ENCODE assay signal across 13 cellular contexts in genomic region chr3:155231792-155232191, GRCh38.
A peak's percentile ranks its signal among the peaks of the same experiment; 100 is the strongest.
DNase-seq lines count a peak whose midpoint lies in the region; ATAC-seq and FAIRE-seq lines count a peak whose summit lies in the region.
"Had no signal": no experiment of that assay in that cellular context is flagged by ENCODE, and none has a peak within 500 bp of the region (broad histone marks: within the 10 kb centered on the region; RNA-seq: fewer than 3 reads in every experiment).

No MANE protein-coding gene starts in this region.

- FAIRE-seq in small intestine (lab: Jason Lieb, UNC): no peak
- FAIRE-seq: endothelial cell of umbilical vein had no signal

- no peaks in the 10 kb centered on the region for H3K79me2 ChIP-seq in ACC112 (ENCODE audit: control insufficient read depth, insufficient read depth, low read length, unreplicated experiment)

- no peaks in the 10 kb centered on the region; the same call in 1 of the 2 replicates for H3K36me3 ChIP-seq in ACC112 (ENCODE audit: insufficient read depth, low read length)
- no peaks in the 10 kb centered on the region for H3K36me3 ChIP-seq in small intestine (ENCODE audit: control insufficient read depth in 2 of 2, insufficient read depth in 2 of 2, low read length in 2 of 2)
- H3K36me3 ChIP-seq: neutrophil, upper lobe of left lung had no signal

- H3K4me1 ChIP-seq in ACC112 (ENCODE audit: control insufficient read depth, insufficient read depth, low read length, unreplicated experiment) (peaks cover 38% of the 10 kb centered on the region), small intestine (ENCODE audit: control insufficient read depth in 2 of 2, insufficient read depth in 1 of 2, low read depth in 1 of 2, low read length in 1 of 2) (no peaks in the 10 kb centered on the region)
- H3K4me1 ChIP-seq: upper lobe of left lung had no signal

- peak overlapping the region; percentile 95 for H3K27ac ChIP-seq in ACC112 (ENCODE audit: low read depth, low read length)
- peak overlapping the region; percentile 67 for H3K27ac ChIP-seq in epithelial cell of prostate
- H3K27ac ChIP-seq in small intestine (ENCODE audit: low read depth in 1 of 2, low read length in 1 of 2): no peak overlapping the region
- H3K27ac ChIP-seq: neutrophil had no signal

- no peak overlapping the region for H3K4me3 ChIP-seq in ACC112 (ENCODE audit: low read depth, low read length)
- no peak overlapping the region for H3K4me3 ChIP-seq in small intestine (ENCODE audit: low read depth in 1 of 2, low read length in 2 of 2)
- H3K4me3 ChIP-seq: upper lobe of left lung had no signal

- peak overlapping the region; percentile 70 for H2AFZ ChIP-seq in ACC112 (ENCODE audit: low read length, unreplicated experiment)

- no peak for DNase-seq in epithelial cell of prostate (ENCODE audit: low read depth, low spot score)
- no peak for DNase-seq in small intestine
- DNase-seq in HPDE6-E6E7 (ENCODE audit: extremely low spot score): no peak
- DNase-seq in DMS79 treated with DMSO at 0.1 percent for 48 hours (lab: John Stamatoyannopoulos, UW): no peak
- DNase-seq in mesenteric fat pad (ENCODE audit: low spot score): no peak
- DNase-seq: activated naive CD4-positive, alpha-beta T cell treated with anti-CD3 and anti-CD28 coated beads, Interleukin-2, amount 50 U/mL, for 16 hours; NCI-H2107; upper lobe of left lung had no signal

- H3K9me3 ChIP-seq in small intestine (ENCODE audit: control insufficient read depth, low read depth): no peaks in the 10 kb centered on the region
- H3K9me3 ChIP-seq: neutrophil, upper lobe of left lung had no signal

- H3K27me3 ChIP-seq in ACC112 (ENCODE audit: insufficient read depth, low read length) (no peaks in the 10 kb centered on the region), small intestine (ENCODE audit: control insufficient read depth in 2 of 2, insufficient read depth in 2 of 2, low read length in 2 of 2) (no peaks in the 10 kb centered on the region)
- H3K27me3 ChIP-seq: neutrophil, upper lobe of left lung had no signal

- ATAC-seq in GM21367 (IDR thresholded peaks at IDR 0.05; ENCODE audit: unreplicated experiment): peak; percentile 67
- peak; percentile 45 for ATAC-seq in HG03175 (IDR thresholded peaks at IDR 0.05; ENCODE audit: unreplicated experiment)

- WGBS in small intestine, 3 donors: 83 to 100% (median 84%) methylated on average over 2 of the region's 2 CpGs

Comparison
In these comparisons a context has a peak if more than half of its experiments do, and no peak if none do; other contexts are left out.
1. H3K27ac ChIP-seq: peak in ACC112 (single experiment) and epithelial cell of prostate (single experiment); none in small intestine (0 of 2).